In genomic region chr16:84876873-84877606, GRCh38 we compare ENCODE assay signal across 1 cellular context.
TF ChIP-seq lines count a peak whose summit lies in the region.

No MANE protein-coding gene starts in this region.

TF ChIP-seq in GM23338, 12 proteins besides CTCF, POLR2A, EP300 and RAD21 (continued from another document):
- TF ChIP-seq ZNF462 (CRISPR knock-in tag; IDR thresholded peaks at IDR 0.05) (no peak), EZH2 (IDR thresholded peaks at IDR 0.05; ENCODE audit: low read depth, unreplicated experiment) (no peak), ZNF331 (CRISPR knock-in tag; IDR thresholded peaks at IDR 0.05; ENCODE audit: low read depth) (no peak), POLR2AphosphoS5 (IDR thresholded peaks at IDR 0.05; ENCODE audit: low read depth) (no peak), STAT1 (IDR thresholded peaks at IDR 0.05; ENCODE audit: unreplicated experiment) (no peak), REST (IDR thresholded peaks at IDR 0.05; ENCODE audit: unreplicated experiment) (no peak), NANOG (IDR thresholded peaks at IDR 0.05; ENCODE audit: borderline replicate concordance) (no peak), EZH2phosphoT487 (IDR thresholded peaks at IDR 0.05; ENCODE audit: unreplicated experiment) (no peak), JUNB (IDR thresholded peaks at IDR 0.05; ENCODE audit: unreplicated experiment) (no peak)
